In genomic region chr2:233468746-233469110, GRCh38 we compare ENCODE assay signal across 30 cellular contexts.
DNase-seq lines count a peak whose midpoint lies in the region; ATAC-seq and TF ChIP-seq lines count a peak whose summit lies in the region.
"Had no signal": no experiment of that assay in that cellular context is flagged by ENCODE, and none has a peak within 500 bp of the region (broad histone marks: within the 10 kb centered on the region; RNA-seq: fewer than 3 reads in every experiment).

No MANE protein-coding gene starts in this region.

- H3K36me3 Mint-ChIP-seq in activated naive CD4-positive, alpha-beta T cell treated with anti-CD3 and anti-CD28 coated beads, Interleukin-2, amount 10 ng/mL, durations not matched to agents 7 days and 5 days, result peaks cover 53% of the 10 kb centered on the region
- peaks cover 33% of the 10 kb centered on the region for H3K36me3 Mint-ChIP-seq in activated naive CD4-positive, alpha-beta T cell treated with anti-CD3 and anti-CD28 coated beads for 36 hours (ENCODE audit: low read depth)
- peaks cover 9% of the 10 kb centered on the region for H3K36me3 Mint-ChIP-seq in neural crest cell (ENCODE audit: low read depth)

- H3K79me2 ChIP-seq in SK-N-SH (ENCODE audit: insufficient read depth), result no peaks in the 10 kb centered on the region

- H3K9me3 Mint-ChIP-seq in activated naive CD4-positive, alpha-beta T cell treated with anti-CD3 and anti-CD28 coated beads, Interleukin-2, amount 10 ng/mL, durations not matched to agents 7 days and 5 days, result no peaks in the 10 kb centered on the region
- H3K9me3 Mint-ChIP-seq in activated naive CD4-positive, alpha-beta T cell treated with anti-CD3 and anti-CD28 coated beads for 36 hours, result no peaks in the 10 kb centered on the region
- H3K9me3 Mint-ChIP-seq in neural crest cell, result no peaks in the 10 kb centered on the region
- H3K9me3 Mint-ChIP-seq: CD8-positive, alpha-beta memory T cell; central memory CD8-positive, alpha-beta T cell; WTC11 had no signal

- no peak overlapping the region for H2AFZ ChIP-seq in SK-N-SH (ENCODE audit: low read depth)

- no peak overlapping the region for H3K27ac Mint-ChIP-seq in activated naive CD4-positive, alpha-beta T cell treated with anti-CD3 and anti-CD28 coated beads, Interleukin-2, amount 10 ng/mL, durations not matched to agents 7 days and 5 days
- H3K27ac Mint-ChIP-seq in activated naive CD4-positive, alpha-beta T cell treated with anti-CD3 and anti-CD28 coated beads for 36 hours, result no peak overlapping the region
- H3K27ac Mint-ChIP-seq in neural crest cell (ENCODE audit: unreplicated experiment), result peak overlapping the region; percentile 89
- H3K27ac Mint-ChIP-seq: WTC11 had no signal

- H3K4me1 Mint-ChIP-seq in activated naive CD4-positive, alpha-beta T cell treated with anti-CD3 and anti-CD28 coated beads, Interleukin-2, amount 10 ng/mL, durations not matched to agents 7 days and 5 days, result no peaks in the 10 kb centered on the region
- H3K4me1 Mint-ChIP-seq in activated naive CD4-positive, alpha-beta T cell treated with anti-CD3 and anti-CD28 coated beads for 36 hours (ENCODE audit: low read depth), result no peaks in the 10 kb centered on the region
- no peaks in the 10 kb centered on the region for H3K4me1 Mint-ChIP-seq in neural crest cell
- H3K4me1 Mint-ChIP-seq: CD8-positive, alpha-beta memory T cell; central memory CD8-positive, alpha-beta T cell; WTC11 had no signal

- H3K4me2 ChIP-seq in SK-N-SH, result no peak overlapping the region

- DNase-seq in activated naive CD4-positive, alpha-beta T cell treated with anti-CD3 and anti-CD28 coated beads, Interleukin-2, amount 10 ng/mL, durations not matched to agents 7 days and 5 days, result peak; percentile 11
- DNase-seq in activated naive CD4-positive, alpha-beta T cell treated with anti-CD3 and anti-CD28 coated beads for 36 hours, result no peak
- no peak for DNase-seq in coronary artery (ENCODE audit: low spot score)
- DNase-seq in neural crest cell (ENCODE audit: low read depth, low spot score), result no peak
- DNase-seq in substantia nigra (lab: John Stamatoyannopoulos, UW), result no peak
- no peak for DNase-seq in DMS53 treated with DMSO at 0.1 percent for 48 hours (lab: John Stamatoyannopoulos, UW; ENCODE audit: unreplicated experiment)
- DNase-seq in SK-N-SH, result no peak
- DNase-seq: activated CD4-positive, alpha-beta T cell treated with anti-CD3 and anti-CD28 coated beads, Interleukin-2, amount 50 U/mL, for 48 hours; anterior cingulate cortex; DMS153; erythroblast; foreskin keratinocyte; GDM1; hypothalamus; KBM-7; mesendoderm; naive B cell; NCI-H1436 treated with DMSO at 0.1 percent for 48 hours; NCI-H2171; NCI-H526; stimulated activated CD4-positive, alpha-beta T cell treated with anti-CD3 and anti-CD28 coated beads, Interleukin-2, amount 100 ng/mL, for 24 hours; stimulated activated naive CD4-positive, alpha-beta T cell; T-helper 9 cell; transverse colon had no signal

- H3K36me3 ChIP-seq in SK-N-SH (replicated peaks in 1 of 2; ENCODE audit: control insufficient read depth in 1 of 2, insufficient read depth in 2 of 2, low read length in 1 of 2), result peaks cover 10 to 57% of the 10 kb centered on the region in 2 experiments

- POLR2A ChIA-PET in SK-N-SH (lab: Yijun Ruan, JAX), result interaction anchor here (1.0 kb wide), 1 partner anchor 81 kb away, joined by 3 read pairs; no protein-coding TSS in a partner anchor

- TF ChIP-seq EP300 in SK-N-SH (IDR thresholded peaks at IDR 0.05; ENCODE audit: borderline replicate concordance in 1 of 2, low read depth in 1 of 2, low read length in 1 of 2), result no peak

- no peak overlapping the region for H3K4me3 ChIP-seq in coronary artery
- H3K4me3 ChIP-seq in SK-N-SH (ENCODE audit: low read depth in 2 of 2, low read length in 1 of 2), result no peak overlapping the region
- H3K4me3 ChIP-seq: skin epidermis, transverse colon had no signal

- peak overlapping the region; percentile 60 to 88 for H3K27ac ChIP-seq in coronary artery
- H3K27ac ChIP-seq in substantia nigra (ENCODE audit: low read depth, low read length, poor library complexity, severe bottlenecking), result peak overlapping the region; percentile 90
- H3K27ac ChIP-seq in SK-N-SH (ENCODE audit: low read depth in 2 of 2, low read length in 1 of 2), result no peak overlapping the region; a peak in 1 of 4 replicates
- H3K27ac ChIP-seq: foreskin keratinocyte had no signal

- peaks cover 0 to 5% of the 10 kb centered on the region in 2 experiments; a peak in 1 of 4 replicates for H3K4me1 ChIP-seq in SK-N-SH (ENCODE audit: control insufficient read depth in 1 of 2, insufficient read depth in 2 of 2, low read depth in 1 of 2, low read length in 1 of 2)

- no peak for ATAC-seq in GM21515 (IDR thresholded peaks at IDR 0.05; ENCODE audit: unreplicated experiment)
- ATAC-seq: foreskin keratinocyte, HCT116, WTC11 had no signal

- no peaks in the 10 kb centered on the region for H4K20me1 ChIP-seq in SK-N-SH (ENCODE audit: insufficient read depth)

- no peak for TF ChIP-seq CTCF in coronary artery (IDR thresholded peaks at IDR 0.05)
- no peak for TF ChIP-seq CTCF in neural crest cell (conservative IDR thresholded peaks at IDR 0.05)
- no peak for TF ChIP-seq CTCF in SK-N-SH (IDR thresholded peaks at IDR 0.05)

- H3K4me3 Mint-ChIP-seq in activated naive CD4-positive, alpha-beta T cell treated with anti-CD3 and anti-CD28 coated beads, Interleukin-2, amount 10 ng/mL, durations not matched to agents 7 days and 5 days, result no peak overlapping the region
- H3K4me3 Mint-ChIP-seq in activated naive CD4-positive, alpha-beta T cell treated with anti-CD3 and anti-CD28 coated beads for 36 hours, result no peak overlapping the region
- H3K4me3 Mint-ChIP-seq in neural crest cell, result no peak overlapping the region
- H3K4me3 Mint-ChIP-seq: CD8-positive, alpha-beta memory T cell; central memory CD8-positive, alpha-beta T cell; naive B cell; WTC11 had no signal

- no peak for TF ChIP-seq RAD21 in SK-N-SH (IDR thresholded peaks at IDR 0.05; ENCODE audit: low read length)

- CTCF ChIA-PET in activated naive CD4-positive, alpha-beta T cell treated with anti-CD3 and anti-CD28 coated beads, Interleukin-2, amount 10 ng/mL, durations not matched to agents 7 days and 5 days (lab: Charles Lee), result no interaction called here
- CTCF ChIA-PET in activated naive CD4-positive, alpha-beta T cell treated with anti-CD3 and anti-CD28 coated beads for 36 hours (lab: Charles Lee), result no interaction called here
- CTCF ChIA-PET in SK-N-SH (lab: Yijun Ruan, JAX), result no interaction called here

- intact Hi-C loops in activated naive CD4-positive, alpha-beta T cell treated with anti-CD3 and anti-CD28 coated beads for 36 hours (cut with micrococcal nuclease), result no loop called here

- 100% methylated on average over 4 of the region's 8 CpGs for WGBS in SK-N-SH (ENCODE audit: low lambda C conversion rate)

- no peak overlapping the region for H3K9ac ChIP-seq in SK-N-SH

- H3K27me3 Mint-ChIP-seq in activated naive CD4-positive, alpha-beta T cell treated with anti-CD3 and anti-CD28 coated beads, Interleukin-2, amount 10 ng/mL, durations not matched to agents 7 days and 5 days, result no peaks in the 10 kb centered on the region
- no peaks in the 10 kb centered on the region for H3K27me3 Mint-ChIP-seq in activated naive CD4-positive, alpha-beta T cell treated with anti-CD3 and anti-CD28 coated beads for 36 hours (ENCODE audit: low read depth)
- H3K27me3 Mint-ChIP-seq in neural crest cell (ENCODE audit: low read depth), result no peaks in the 10 kb centered on the region
- H3K27me3 Mint-ChIP-seq: CD8-positive, alpha-beta memory T cell; central memory CD8-positive, alpha-beta T cell; naive B cell had no signal

- no peaks in the 10 kb centered on the region for H3K9me2 ChIP-seq in SK-N-SH

- H3K27me3 ChIP-seq in SK-N-SH (ENCODE audit: insufficient read depth), result no peaks in the 10 kb centered on the region
- H3K27me3 ChIP-seq: foreskin keratinocyte, transverse colon had no signal

- H3K9me3 ChIP-seq in SK-N-SH, result no peaks in the 10 kb centered on the region
- H3K9me3 ChIP-seq: transverse colon had no signal

- peaks cover 5% of the 10 kb centered on the region for H3F3A ChIP-seq in SK-N-SH (replicated peaks; ENCODE audit: insufficient read depth)

TF ChIP-seq in SK-N-SH, 30 proteins besides CTCF, POLR2A, EP300 and RAD21:
- no peak for TF ChIP-seq GABPA (IDR thresholded peaks at IDR 0.05; ENCODE audit: low read depth)
- TF ChIP-seq POLR2AphosphoS5 (IDR thresholded peaks at IDR 0.05; ENCODE audit: low read depth, low read length), result no peak

Comparison
In these comparisons a context has a peak if more than half of its experiments do, and no peak if none do; other contexts are left out.
1. H3K27ac ChIP-seq: peak in coronary artery (2 of 2) and substantia nigra (single experiment); none in SK-N-SH (0 of 2).